Comparison of ENCODE assay signal across 31 cellular contexts in genomic region chr6:41755895-41756294, GRCh38. TPM values are rescaled to one million over a fixed set of nuclear protein-coding genes. Genes with fewer than 3 reads are reported as not detected.
"Had no signal": no experiment of that assay in that cellular context is flagged by ENCODE, and none has a peak within 500 bp of the region (broad histone marks: within the 10 kb centered on the region; RNA-seq: fewer than 3 reads in every experiment).

No MANE protein-coding gene starts in this region.

- H3K4me2 ChIP-seq: neural progenitor cell had no signal

- H3K4me1 ChIP-seq: esophagus muscularis mucosa, foreskin keratinocyte, heart right ventricle, neural progenitor cell, prostate gland, right atrium auricular region, sigmoid colon, suprapubic skin, transverse colon, upper lobe of right lung, uterus had no signal

- ATAC-seq: foreskin keratinocyte; heart right ventricle; left ventricle myocardium superior; mucosa of descending colon; stimulated activated effector memory CD8-positive, alpha-beta T cell treated with anti-CD3 and anti-CD28 coated beads, Interleukin-12 subunit alpha, Interleukin-12 subunit beta, amount 100 ng/mL, for 72 hours had no signal

- H3K9me3 ChIP-seq: esophagus muscularis mucosa, heart right ventricle, mucosa of descending colon, prostate gland, right atrium auricular region, sigmoid colon, suprapubic skin, transverse colon, upper lobe of right lung, uterus had no signal

- H3K4me3 ChIP-seq: coronary artery, esophagus muscularis mucosa, heart right ventricle, mucosa of descending colon, neural progenitor cell, prostate gland, right atrium auricular region, sigmoid colon, suprapubic skin, transverse colon, upper lobe of right lung, uterus had no signal

- H3K27me3 Mint-ChIP-seq: stimulated activated naive CD8-positive, alpha-beta T cell treated with anti-CD3 and anti-CD28 coated beads, Interleukin-15, Interleukin-2, amounts not matched to agents 100 ng/mL and 50 ng/mL, for 24 hours had no signal

- H3K27me3 ChIP-seq: esophagus muscularis mucosa, heart right ventricle, neural progenitor cell, right atrium auricular region, sigmoid colon, transverse colon, upper lobe of right lung, uterus had no signal

- H3K36me3 ChIP-seq: esophagus muscularis mucosa, heart right ventricle, neural progenitor cell, prostate gland, right atrium auricular region, sigmoid colon, suprapubic skin, transverse colon, upper lobe of right lung, uterus had no signal

- DNase-seq: effector memory CD4-positive, alpha-beta T cell; foreskin keratinocyte; glutamatergic neuron; heart right ventricle; hippocampal formation; left ventricle myocardium superior; mesenchymal stem cell; naive B cell; sigmoid colon; stimulated activated CD4-positive, alpha-beta T cell treated with anti-CD3 and anti-CD28 coated beads, Interleukin-2, amount 100 ng/mL, for 24 hours; stimulated activated CD4-positive, alpha-beta T cell treated with anti-CD3 and anti-CD28 coated beads, Interleukin-4, amount 100 ng/mL, for 24 hours; transverse colon; upper lobe of right lung; uterus had no signal

- H2AFZ ChIP-seq: neural progenitor cell had no signal

- H3K4me3 Mint-ChIP-seq: mesothelial cell of epicardium; nephron; neural progenitor cell; stimulated activated effector memory CD8-positive, alpha-beta T cell treated with anti-CD3 and anti-CD28 coated beads, Interleukin-12 subunit alpha, Interleukin-12 subunit beta, amount 100 ng/mL, for 72 hours; stimulated activated naive CD8-positive, alpha-beta T cell treated with anti-CD3 and anti-CD28 coated beads, Interleukin-15, Interleukin-2, amounts not matched to agents 100 ng/mL and 50 ng/mL, for 24 hours had no signal

- H3K36me3 Mint-ChIP-seq: mesothelial cell of epicardium; naive B cell; neural progenitor cell; stimulated activated effector memory CD8-positive, alpha-beta T cell treated with anti-CD3 and anti-CD28 coated beads, Interleukin-12 subunit alpha, Interleukin-12 subunit beta, amount 100 ng/mL, for 72 hours had no signal

- H3K9me3 Mint-ChIP-seq: mesothelial cell of epicardium; naive B cell; nephron; neural progenitor cell; stimulated activated effector memory CD8-positive, alpha-beta T cell treated with anti-CD3 and anti-CD28 coated beads, Interleukin-12 subunit alpha, Interleukin-12 subunit beta, amount 100 ng/mL, for 72 hours; stimulated activated naive CD8-positive, alpha-beta T cell treated with anti-CD3 and anti-CD28 coated beads, Interleukin-15, Interleukin-2, amounts not matched to agents 100 ng/mL and 50 ng/mL, for 24 hours had no signal

- H3K27ac ChIP-seq: coronary artery, esophagus muscularis mucosa, foreskin keratinocyte, heart right ventricle, neural progenitor cell, prostate gland, right atrium auricular region, sigmoid colon, suprapubic skin, transverse colon, upper lobe of right lung, uterus had no signal

- H3K9ac ChIP-seq: neural progenitor cell had no signal

- H3K4me1 Mint-ChIP-seq: neural progenitor cell; stimulated activated effector memory CD8-positive, alpha-beta T cell treated with anti-CD3 and anti-CD28 coated beads, Interleukin-12 subunit alpha, Interleukin-12 subunit beta, amount 100 ng/mL, for 72 hours had no signal

- H3K27ac Mint-ChIP-seq: mesothelial cell of epicardium; nephron; neural progenitor cell; stimulated activated naive CD8-positive, alpha-beta T cell treated with anti-CD3 and anti-CD28 coated beads, Interleukin-15, Interleukin-2, amounts not matched to agents 100 ng/mL and 50 ng/mL, for 24 hours had no signal

RNA-seq across cellular contexts. Expression of gene PGC, which starts 8.7 kb away (rescaled TPM):
- total RNA-seq: dermis blood vessel endothelial cell, endothelial cell of umbilical vein, epithelial cell of proximal tubule, fibroblast of lung, foreskin keratinocyte, heart right ventricle, left ventricle myocardium superior, lung microvascular endothelial cell, mesothelial cell of epicardium, mucosa of descending colon, osteocyte, right atrium auricular region, sigmoid colon, suprapubic skin had no signal

RNA-seq across cellular contexts. Expression of gene PRICKLE4, which starts 24.7 kb away (rescaled TPM):
- total RNA-seq: fibroblast of lung had no signal
